In genomic region chr5:87095787-87096186, GRCh38 we compare ENCODE assay signal across 17 cellular contexts.
DNase-seq lines count a peak whose midpoint lies in the region; ATAC-seq and TF ChIP-seq lines count a peak whose summit lies in the region.
"Had no signal": no experiment of that assay in that cellular context is flagged by ENCODE, and none has a peak within 500 bp of the region (broad histone marks: within the 10 kb centered on the region; RNA-seq: fewer than 3 reads in every experiment).

No MANE protein-coding gene starts in this region.

- peaks cover 4% of the 10 kb centered on the region for H3K36me3 Mint-ChIP-seq in natural killer cell treated with Interleukin-12 subunit alpha and Interleukin-12 subunit beta and Interleukin-15 and Interleukin-18, amount 100 ng/mL, for 72 hours
- no peaks in the 10 kb centered on the region for H3K36me3 Mint-ChIP-seq in natural killer cell
- H3K36me3 Mint-ChIP-seq in stimulated activated memory B cell treated with anti-CD40 and anti-IgM and Interleukin-4, amounts not matched to agents 10 μg/mL and 1 μg/mL and 100 μg/mL, for 72 hours, result no peaks in the 10 kb centered on the region
- H3K36me3 Mint-ChIP-seq in activated naive CD4-positive, alpha-beta T cell treated with anti-CD3 and anti-CD28 coated beads, Interleukin-2, amount 10 ng/mL, durations not matched to agents 7 days and 5 days, result peaks cover 2% of the 10 kb centered on the region
- H3K36me3 Mint-ChIP-seq: CD4-positive, CD25-positive, alpha-beta regulatory T cell; CD8-positive, alpha-beta T cell had no signal

- H3K27me3 Mint-ChIP-seq in natural killer cell treated with Interleukin-12 subunit alpha and Interleukin-12 subunit beta and Interleukin-15 and Interleukin-18, amount 100 ng/mL, for 72 hours, result no peaks in the 10 kb centered on the region
- H3K27me3 Mint-ChIP-seq in natural killer cell (ENCODE audit: low read depth in 2 of 2), result no peaks in the 10 kb centered on the region
- no peaks in the 10 kb centered on the region for H3K27me3 Mint-ChIP-seq in stimulated activated memory B cell treated with anti-CD40 and anti-IgM and Interleukin-4, amounts not matched to agents 10 μg/mL and 1 μg/mL and 100 μg/mL, for 72 hours
- H3K27me3 Mint-ChIP-seq in activated naive CD4-positive, alpha-beta T cell treated with anti-CD3 and anti-CD28 coated beads, Interleukin-2, amount 10 ng/mL, durations not matched to agents 7 days and 5 days, result peaks cover 13% of the 10 kb centered on the region
- H3K27me3 Mint-ChIP-seq: B cell; CD4-positive, CD25-positive, alpha-beta regulatory T cell had no signal

- intact Hi-C loops in natural killer cell (cut with micrococcal nuclease), result no loop called here

- H3K27ac Mint-ChIP-seq in natural killer cell treated with Interleukin-12 subunit alpha and Interleukin-12 subunit beta and Interleukin-15 and Interleukin-18, amount 100 ng/mL, for 72 hours, result no peak overlapping the region
- peak overlapping the region in 1 of 2 donors; percentile 57 for H3K27ac Mint-ChIP-seq in natural killer cell
- H3K27ac Mint-ChIP-seq in stimulated activated memory B cell treated with anti-CD40 and anti-IgM and Interleukin-4, amounts not matched to agents 10 μg/mL and 1 μg/mL and 100 μg/mL, for 72 hours, result peak overlapping the region; percentile 25
- no peak overlapping the region for H3K27ac Mint-ChIP-seq in activated naive CD4-positive, alpha-beta T cell treated with anti-CD3 and anti-CD28 coated beads, Interleukin-2, amount 10 ng/mL, durations not matched to agents 7 days and 5 days
- H3K27ac Mint-ChIP-seq: B cell; CD8-positive, alpha-beta T cell; HFFc6 had no signal

- no peak for DNase-seq in natural killer cell treated with Interleukin-12 subunit alpha and Interleukin-12 subunit beta and Interleukin-15 and Interleukin-18, amount 100 ng/mL, for 72 hours (ENCODE audit: low spot score)
- no peak for DNase-seq in natural killer cell
- DNase-seq in NCI-H82 treated with DMSO at 0.1 percent for 48 hours (lab: John Stamatoyannopoulos, UW; ENCODE audit: unreplicated experiment), result peak; percentile 44
- no peak for DNase-seq in activated naive CD4-positive, alpha-beta T cell treated with anti-CD3 and anti-CD28 coated beads, Interleukin-2, amount 10 ng/mL, durations not matched to agents 7 days and 5 days
- DNase-seq: Caco-2; CD4-positive, CD25-positive, alpha-beta regulatory T cell; CD8-positive, alpha-beta T cell; DMS 273 treated with DMSO at 0.1 percent for 48 hours; DMS79; EL; GDM1; GOT3; HFFc6 had no signal

- peaks cover 34 to 48% of the 10 kb centered on the region in 2 donors for H3K4me1 Mint-ChIP-seq in natural killer cell treated with Interleukin-12 subunit alpha and Interleukin-12 subunit beta and Interleukin-15 and Interleukin-18, amount 100 ng/mL, for 72 hours (ENCODE audit: low read depth in 2 of 2)
- H3K4me1 Mint-ChIP-seq in natural killer cell, result peaks cover 36 to 40% of the 10 kb centered on the region in 2 donors
- peaks cover 58% of the 10 kb centered on the region for H3K4me1 Mint-ChIP-seq in stimulated activated memory B cell treated with anti-CD40 and anti-IgM and Interleukin-4, amounts not matched to agents 10 μg/mL and 1 μg/mL and 100 μg/mL, for 72 hours
- H3K4me1 Mint-ChIP-seq in activated naive CD4-positive, alpha-beta T cell treated with anti-CD3 and anti-CD28 coated beads, Interleukin-2, amount 10 ng/mL, durations not matched to agents 7 days and 5 days, result peaks cover 7% of the 10 kb centered on the region

- CTCF ChIA-PET in activated naive CD4-positive, alpha-beta T cell treated with anti-CD3 and anti-CD28 coated beads, Interleukin-2, amount 10 ng/mL, durations not matched to agents 7 days and 5 days (lab: Charles Lee), result no interaction called here

- no peak for TF ChIP-seq CTCF in natural killer cell (IDR thresholded peaks at IDR 0.05)

- ATAC-seq in natural killer cell treated with Interleukin-12 subunit alpha and Interleukin-12 subunit beta and Interleukin-15 and Interleukin-18, amount 100 ng/mL, for 72 hours, result no peak
- ATAC-seq in natural killer cell (no peak), GM18858 (IDR thresholded peaks at IDR 0.05; ENCODE audit: unreplicated experiment) (no peak), GM21576 (IDR thresholded peaks at IDR 0.05; ENCODE audit: unreplicated experiment) (no peak)
- no peak for ATAC-seq in stimulated activated memory B cell treated with anti-CD40 and anti-IgM and Interleukin-4, amounts not matched to agents 10 μg/mL and 1 μg/mL and 100 μg/mL, for 72 hours
- ATAC-seq: CD8-positive, alpha-beta T cell had no signal

- H3K9me3 Mint-ChIP-seq in natural killer cell treated with Interleukin-12 subunit alpha and Interleukin-12 subunit beta and Interleukin-15 and Interleukin-18, amount 100 ng/mL, for 72 hours, result peaks cover 6% of the 10 kb centered on the region
- H3K9me3 Mint-ChIP-seq in natural killer cell, result no peaks in the 10 kb centered on the region
- no peaks in the 10 kb centered on the region for H3K9me3 Mint-ChIP-seq in stimulated activated memory B cell treated with anti-CD40 and anti-IgM and Interleukin-4, amounts not matched to agents 10 μg/mL and 1 μg/mL and 100 μg/mL, for 72 hours
- no peaks in the 10 kb centered on the region for H3K9me3 Mint-ChIP-seq in activated naive CD4-positive, alpha-beta T cell treated with anti-CD3 and anti-CD28 coated beads, Interleukin-2, amount 10 ng/mL, durations not matched to agents 7 days and 5 days
- H3K9me3 Mint-ChIP-seq: CD8-positive, alpha-beta T cell; HFFc6 had no signal

- peak overlapping the region; percentile 24 for H3K4me3 Mint-ChIP-seq in natural killer cell treated with Interleukin-12 subunit alpha and Interleukin-12 subunit beta and Interleukin-15 and Interleukin-18, amount 100 ng/mL, for 72 hours
- H3K4me3 Mint-ChIP-seq in natural killer cell, result no peak overlapping the region
- no peak overlapping the region for H3K4me3 Mint-ChIP-seq in stimulated activated memory B cell treated with anti-CD40 and anti-IgM and Interleukin-4, amounts not matched to agents 10 μg/mL and 1 μg/mL and 100 μg/mL, for 72 hours
- no peak overlapping the region for H3K4me3 Mint-ChIP-seq in activated naive CD4-positive, alpha-beta T cell treated with anti-CD3 and anti-CD28 coated beads, Interleukin-2, amount 10 ng/mL, durations not matched to agents 7 days and 5 days
- H3K4me3 Mint-ChIP-seq: B cell; CD4-positive, CD25-positive, alpha-beta regulatory T cell; CD8-positive, alpha-beta T cell; HFFc6 had no signal
